ENCODE assay signal across 24 cellular contexts in the genomic region with DNA sequence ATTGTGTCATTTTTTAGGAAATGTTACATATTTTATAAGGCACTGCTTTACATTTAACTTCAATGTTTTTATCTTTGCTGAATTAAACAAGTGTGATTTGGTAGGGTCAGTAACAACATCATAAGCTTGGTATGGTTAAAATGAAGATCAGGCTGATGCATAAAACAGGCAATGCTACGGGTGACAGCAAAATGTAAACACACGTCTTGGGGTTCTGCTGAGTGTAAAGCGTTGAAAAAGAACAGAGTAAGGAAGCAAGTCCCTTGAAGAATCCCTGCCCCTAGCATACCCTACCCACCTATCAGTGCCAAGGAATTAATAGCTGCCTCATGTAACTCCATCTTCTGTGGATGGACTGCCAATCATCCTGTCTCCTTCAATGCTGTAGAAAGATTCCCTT.
"Had no signal": no experiment of that assay in that cellular context is flagged by ENCODE, and none has a peak within 500 bp of the region (broad histone marks: within the 10 kb centered on the region; RNA-seq: fewer than 3 reads in every experiment).

No MANE protein-coding gene starts in this region.

- DNase-seq: dermis blood vessel endothelial cell; dorsolateral prefrontal cortex; effector CD4-positive, alpha-beta T cell; effector memory CD4-positive, alpha-beta T cell; foreskin fibroblast; foreskin melanocyte; gastrocnemius medialis; glutamatergic neuron; head of caudate nucleus; heart right ventricle; hippocampal formation; left cardiac atrium; left lung; left ventricle myocardium superior; lower lobe of right lung; mesenchymal stem cell; mucosa of descending colon had no signal

- H3K27ac ChIP-seq: coronary artery, dorsolateral prefrontal cortex, esophagus muscularis mucosa, gastrocnemius medialis, heart right ventricle, left lung, lower lobe of right lung had no signal

- H3K4me3 Mint-ChIP-seq: mesothelial cell of epicardium had no signal

- H3K36me3 ChIP-seq: esophagus muscularis mucosa, gastrocnemius medialis, heart right ventricle, left lung, lower lobe of right lung had no signal

- H3K27ac Mint-ChIP-seq: mesothelial cell of epicardium had no signal

- H3K4me3 ChIP-seq: coronary artery, dorsolateral prefrontal cortex, esophagus muscularis mucosa, gastrocnemius medialis, heart right ventricle, left lung, lower lobe of right lung, mucosa of descending colon had no signal

- ATAC-seq: gastrocnemius medialis, heart right ventricle, left cardiac atrium, left lung, left ventricle myocardium superior, lower lobe of right lung, mucosa of descending colon had no signal

- FAIRE-seq: colon, endothelial cell of umbilical vein, islet of Langerhans, keratinocyte had no signal

- H3K4me1 ChIP-seq: gastrocnemius medialis, heart right ventricle, left lung, lower lobe of right lung had no signal

- H3K9me3 ChIP-seq: esophagus muscularis mucosa, gastrocnemius medialis, heart right ventricle, left lung, lower lobe of right lung, mucosa of descending colon had no signal

- H3K27me3 ChIP-seq: esophagus muscularis mucosa, gastrocnemius medialis, heart right ventricle, left lung had no signal
